Comparison of ENCODE assay signal across 8 cellular contexts in the genomic region with DNA sequence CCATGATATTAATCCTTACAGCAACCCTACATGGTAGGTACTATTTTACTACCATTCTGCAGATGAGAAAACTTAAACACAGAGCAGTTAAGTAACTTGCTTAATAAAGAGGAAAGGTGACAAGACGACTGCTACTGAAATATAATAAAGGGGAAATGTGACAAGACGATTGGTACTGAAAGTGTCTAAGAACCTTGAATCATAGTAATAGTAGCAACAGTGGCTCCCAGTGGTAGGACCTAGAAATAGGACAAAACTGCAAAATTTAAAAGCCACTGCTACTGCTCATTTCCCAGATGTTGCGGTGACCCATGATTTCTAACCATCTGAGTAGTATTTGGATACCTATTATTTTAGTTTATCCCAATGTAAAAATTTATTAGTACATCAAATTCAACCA.
A peak's percentile ranks its signal among the peaks of the same experiment; 100 is the strongest.
DNase-seq lines count a peak whose midpoint lies in the region; ATAC-seq and TF ChIP-seq lines count a peak whose summit lies in the region.

No MANE protein-coding gene starts in this region.

- H3K4me3 ChIP-seq in OCI-LY3 (ENCODE audit: low read length) (no peak overlapping the region), upper lobe of right lung (no peak overlapping the region)

- H3K4me2 ChIP-seq in OCI-LY3 (ENCODE audit: low read length): peak overlapping the region; percentile 51

- H3K27ac ChIP-seq in OCI-LY3 (ENCODE audit: low read length): no peak overlapping the region
- H3K27ac ChIP-seq in upper lobe of right lung: no peak overlapping the region

- H3K4me1 Mint-ChIP-seq in neural crest cell (no peaks in the 10 kb centered on the region), mesothelial cell of epicardium (peaks cover 21% of the 10 kb centered on the region)

- H3K36me3 Mint-ChIP-seq in neural crest cell (ENCODE audit: low read depth) (no peaks in the 10 kb centered on the region), mesothelial cell of epicardium (peaks cover 2% of the 10 kb centered on the region)

- no peak overlapping the region for H2AFZ ChIP-seq in OCI-LY3 (ENCODE audit: low read depth, low read length)

- no peaks in the 10 kb centered on the region for H3K27me3 Mint-ChIP-seq in neural crest cell (ENCODE audit: low read depth)
- no peaks in the 10 kb centered on the region for H3K27me3 Mint-ChIP-seq in mesothelial cell of epicardium (ENCODE audit: low read depth)

- H3K36me3 ChIP-seq in OCI-LY3 (replicated peaks; ENCODE audit: low read depth, low read length): no peaks in the 10 kb centered on the region
- H3K36me3 ChIP-seq in upper lobe of right lung: no peaks in the 10 kb centered on the region

- H3K4me3 Mint-ChIP-seq in neural crest cell: no peak overlapping the region
- no peak overlapping the region for H3K4me3 Mint-ChIP-seq in mesothelial cell of epicardium

- no peaks in the 10 kb centered on the region for H4K20me1 ChIP-seq in OCI-LY3 (ENCODE audit: insufficient read depth, low read length)

- H3K9me3 ChIP-seq in OCI-LY3 (ENCODE audit: insufficient read depth, low read length) (no peaks in the 10 kb centered on the region), upper lobe of right lung (no peaks in the 10 kb centered on the region)

- peak; percentile 4 for DNase-seq in neural crest cell (ENCODE audit: low read depth, low spot score)
- DNase-seq in HUDEP-2 (lab: John Stamatoyannopoulos, UW; ENCODE audit: unreplicated experiment in 76 of 76): no peak
- no peak for DNase-seq in upper lobe of right lung
- no peak for DNase-seq in mesothelial cell of epicardium (ENCODE audit: low spot score in 2 of 2, unreplicated experiment in 2 of 2)

- H3K27ac Mint-ChIP-seq in neural crest cell (ENCODE audit: unreplicated experiment) (no peak overlapping the region), mesothelial cell of epicardium (no peak overlapping the region)

- TF ChIP-seq CTCF in OCI-LY3 (IDR thresholded peaks at IDR 0.05; ENCODE audit: low read depth, low read length) (peak; percentile 53), neural crest cell (conservative IDR thresholded peaks at IDR 0.05) (peak; percentile 50), upper lobe of right lung (IDR thresholded peaks at IDR 0.05) (no peak), mesothelial cell of epicardium (IDR thresholded peaks at IDR 0.05; ENCODE audit: unreplicated experiment) (no peak)

- no peaks in the 10 kb centered on the region for H3K79me2 ChIP-seq in OCI-LY3 (ENCODE audit: low read length)

- H3K27me3 ChIP-seq in OCI-LY3 (ENCODE audit: low read depth, low read length) (no peaks in the 10 kb centered on the region), upper lobe of right lung (no peaks in the 10 kb centered on the region)

- no peak overlapping the region for H3K9ac ChIP-seq in OCI-LY3 (ENCODE audit: low read length)

- H3K4me1 ChIP-seq in OCI-LY3 (ENCODE audit: low read length) (peaks cover 22% of the 10 kb centered on the region), upper lobe of right lung (no peaks in the 10 kb centered on the region)

- peaks cover 4% of the 10 kb centered on the region for H3K9me3 Mint-ChIP-seq in neural crest cell
- H3K9me3 Mint-ChIP-seq in mesothelial cell of epicardium: peaks cover 4% of the 10 kb centered on the region

- ATAC-seq in GM18858 (IDR thresholded peaks at IDR 0.05; ENCODE audit: unreplicated experiment) (peak; percentile 77), HG02642 (IDR thresholded peaks at IDR 0.05; ENCODE audit: poor library complexity, unreplicated experiment) (peak; percentile 64), HG03097 (IDR thresholded peaks at IDR 0.05; ENCODE audit: low FRiP score, unreplicated experiment) (no peak), upper lobe of right lung (no peak)

- intact Hi-C loops in upper lobe of right lung (cut with DNase I): no loop called here

Comparison
In these comparisons a context has a peak if more than half of its experiments do, and no peak if none do; other contexts are left out.
1. ATAC-seq: peak in GM18858 (single experiment) and HG02642 (single experiment); none in HG03097 (single experiment) and upper lobe of right lung (single experiment).
2. CTCF ChIP-seq: peak in OCI-LY3 (single experiment) and neural crest cell (single experiment); none in upper lobe of right lung (single experiment) and mesothelial cell of epicardium (single experiment).